Comparison of ENCODE assay signal across 1 cellular context in genomic region chr3:179604336-179605078, GRCh38.
TF ChIP-seq lines count a peak whose summit lies in the region.

Gene MRPL47 (minus strand): TSS chr3:179604638. CDS start chr3:179604624, 14 bp downstream.
Gene NDUFB5 (plus strand): TSS chr3:179604794. CDS start chr3:179604816, 22 bp downstream.

TF ChIP-seq in HepG2, 621 proteins besides CTCF, POLR2A, EP300 and RAD21 (continued from another document and continues in another):
- no peak for TF ChIP-seq ZNF646 (CRISPR knock-in tag; IDR thresholded peaks at IDR 0.05)
- no peak for TF ChIP-seq KDM3A (CRISPR knock-in tag; IDR thresholded peaks at IDR 0.05; ENCODE audit: low read depth)
- no peak for TF ChIP-seq ZNF225 (CRISPR knock-in tag; IDR thresholded peaks at IDR 0.05)
- TF ChIP-seq BHLHE40 (IDR thresholded peaks at IDR 0.05; ENCODE audit: low read length), result no peak
- no peak for TF ChIP-seq FOXO1 (CRISPR knock-in tag; IDR thresholded peaks at IDR 0.05)
- no peak for TF ChIP-seq ZNF629 (CRISPR knock-in tag; conservative IDR thresholded peaks at IDR 0.05)
- no peak for TF ChIP-seq ZSCAN30 (CRISPR knock-in tag; IDR thresholded peaks at IDR 0.05)
- no peak for TF ChIP-seq SMAD3 (CRISPR knock-in tag; IDR thresholded peaks at IDR 0.05)
- TF ChIP-seq HINFP (CRISPR knock-in tag; IDR thresholded peaks at IDR 0.05; ENCODE audit: low read depth), result no peak
- no peak for TF ChIP-seq IKZF1 (IDR thresholded peaks at IDR 0.05)
- TF ChIP-seq ZNF510 (CRISPR knock-in tag; IDR thresholded peaks at IDR 0.05; ENCODE audit: low read depth), result no peak
- no peak for TF ChIP-seq MATR3 (CRISPR knock-in tag; IDR thresholded peaks at IDR 0.05)
- peak; percentile 93 for TF ChIP-seq GMEB1 (CRISPR knock-in tag; IDR thresholded peaks at IDR 0.05; ENCODE audit: borderline replicate concordance)
- no peak for TF ChIP-seq DNMT1 (CRISPR knock-in tag; IDR thresholded peaks at IDR 0.05)
- TF ChIP-seq CREB1 (IDR thresholded peaks at IDR 0.05), result peak; percentile 93
- TF ChIP-seq CREB1 (CRISPR knock-in tag; IDR thresholded peaks at IDR 0.05), result peak; percentile 99
- TF ChIP-seq DDIT3 (CRISPR knock-in tag; IDR thresholded peaks at IDR 0.05), result no peak
- TF ChIP-seq SP4 (CRISPR knock-in tag; IDR thresholded peaks at IDR 0.05), result peak; percentile 67; the same call in 1 of the 2 replicates
- no peak for TF ChIP-seq MYNN (CRISPR knock-in tag; IDR thresholded peaks at IDR 0.05; ENCODE audit: low read depth)
- TF ChIP-seq MYC (CRISPR knock-in tag; IDR thresholded peaks at IDR 0.05; ENCODE audit: borderline replicate concordance), result no peak; the same call in 1 of the 2 replicates
- no peak for TF ChIP-seq FUBP1 (CRISPR knock-in tag; IDR thresholded peaks at IDR 0.05; ENCODE audit: borderline replicate concordance)
- TF ChIP-seq ZNF619 (CRISPR knock-in tag; IDR thresholded peaks at IDR 0.05), result 0 out of 2 replicates have a peak, but pooled peaks have one; percentile 7
- TF ChIP-seq ZNF101 (CRISPR knock-in tag; IDR thresholded peaks at IDR 0.05; ENCODE audit: borderline replicate concordance, low read depth), result no peak
- TF ChIP-seq TMF1 (CRISPR knock-in tag; IDR thresholded peaks at IDR 0.05; ENCODE audit: low read depth), result no peak
- TF ChIP-seq HDAC1 (CRISPR knock-in tag; IDR thresholded peaks at IDR 0.05), result peak; percentile 86
- TF ChIP-seq ZSCAN25 (CRISPR knock-in tag; IDR thresholded peaks at IDR 0.05), result no peak
- TF ChIP-seq ZBTB2 (CRISPR knock-in tag; IDR thresholded peaks at IDR 0.05; ENCODE audit: low read depth), result no peak
- no peak for TF ChIP-seq ZSCAN9 (CRISPR knock-in tag; IDR thresholded peaks at IDR 0.05; ENCODE audit: borderline replicate concordance)
- TF ChIP-seq ZMYM3 (CRISPR knock-in tag; IDR thresholded peaks at IDR 0.05), result peak; percentile 40; the same call in 1 of the 2 replicates
- no peak for TF ChIP-seq MTA3 (CRISPR knock-in tag; IDR thresholded peaks at IDR 0.05)
- no peak for TF ChIP-seq MTF2 (CRISPR knock-in tag; IDR thresholded peaks at IDR 0.05; ENCODE audit: borderline replicate concordance)
- peak; percentile 67; the same call in 1 of the 2 replicates for TF ChIP-seq SALL2 (CRISPR knock-in tag; IDR thresholded peaks at IDR 0.05)
- TF ChIP-seq ZNF10 (CRISPR knock-in tag; IDR thresholded peaks at IDR 0.05; ENCODE audit: borderline replicate concordance, low read depth), result no peak
- TF ChIP-seq FOSL1 (CRISPR knock-in tag; IDR thresholded peaks at IDR 0.05; ENCODE audit: borderline replicate concordance), result no peak
- no peak for TF ChIP-seq ZNF256 (CRISPR knock-in tag; conservative IDR thresholded peaks at IDR 0.05)
- no peak for TF ChIP-seq ZNF564 (CRISPR knock-in tag; IDR thresholded peaks at IDR 0.05)
- no peak for TF ChIP-seq SNAPC5 (CRISPR knock-in tag; IDR thresholded peaks at IDR 0.05; ENCODE audit: borderline replicate concordance)
- no peak for TF ChIP-seq PRDM15 (CRISPR knock-in tag; IDR thresholded peaks at IDR 0.05)
- TF ChIP-seq ZBTB25 (CRISPR knock-in tag; IDR thresholded peaks at IDR 0.05), result peak; percentile 69
- peak; percentile 71 for TF ChIP-seq ELF3 (CRISPR knock-in tag; IDR thresholded peaks at IDR 0.05)
- TF ChIP-seq ZBTB21 (CRISPR knock-in tag; IDR thresholded peaks at IDR 0.05), result peak; percentile 71
- TF ChIP-seq ZUFSP (CRISPR knock-in tag; IDR thresholded peaks at IDR 0.05; ENCODE audit: borderline replicate concordance), result no peak
- TF ChIP-seq IRX3 (CRISPR knock-in tag; IDR thresholded peaks at IDR 0.05; ENCODE audit: borderline replicate concordance, low read depth), result no peak; the same call in 1 of the 2 replicates
- peak; percentile 74; the same call in 1 of the 2 replicates for TF ChIP-seq NR2C2 (CRISPR knock-in tag; IDR thresholded peaks at IDR 0.05; ENCODE audit: borderline replicate concordance)
- no peak for TF ChIP-seq TCF7L2 (IDR thresholded peaks at IDR 0.05; ENCODE audit: low read depth, low read length)
- no peak for TF ChIP-seq HNRNPK (IDR thresholded peaks at IDR 0.05; ENCODE audit: low read depth, low read length, poor library complexity, severe bottlenecking)
